13 cellular contexts compared by ENCODE assay signal in the genomic region with DNA sequence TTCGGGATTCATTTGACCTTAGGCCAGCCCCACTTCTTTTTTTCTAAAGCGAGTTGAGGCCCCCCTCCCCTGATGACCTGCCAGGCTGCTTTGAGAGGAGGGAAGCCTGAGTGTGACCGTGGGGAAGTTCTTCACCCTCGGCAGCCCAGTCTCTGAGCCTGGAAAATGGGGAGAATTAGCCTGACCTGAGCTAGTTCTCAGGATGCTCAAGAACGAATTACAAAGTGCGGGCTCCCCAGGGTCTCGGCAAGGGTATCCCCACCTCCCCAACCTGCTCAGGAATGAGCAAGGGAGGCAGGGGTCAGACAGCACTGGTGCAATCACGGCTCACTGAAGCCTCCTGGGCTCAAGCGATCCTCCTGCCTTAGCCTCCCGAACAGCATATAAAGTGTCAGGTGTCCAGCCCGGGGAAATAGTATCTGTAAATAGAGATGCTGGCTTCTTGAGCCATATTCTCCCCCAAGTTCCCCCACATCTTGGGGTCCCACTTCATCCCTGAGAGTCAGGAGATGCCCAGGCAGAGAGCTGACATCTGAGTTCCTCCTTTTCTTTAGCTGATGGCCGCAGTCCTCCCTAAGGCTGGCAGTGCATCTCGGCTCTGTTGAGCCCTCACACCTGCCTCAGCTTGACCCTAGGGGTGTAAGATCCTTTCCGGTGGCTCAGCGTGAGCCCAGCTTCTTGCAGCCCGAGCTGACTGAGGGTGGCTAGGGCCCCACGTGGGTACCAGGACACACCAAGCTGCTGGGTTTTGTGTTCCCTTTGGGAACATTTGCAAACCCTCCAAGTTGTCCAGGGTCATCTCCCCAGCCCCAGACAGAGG. TPM values are rescaled to one million over a fixed set of nuclear protein-coding genes. Genes with fewer than 3 reads are reported as not detected.
"Had no signal": no experiment of that assay in that cellular context is flagged by ENCODE, and none has a peak within 500 bp of the region (broad histone marks: within the 10 kb centered on the region; RNA-seq: fewer than 3 reads in every experiment).

No MANE protein-coding gene starts in this region.

- H3K9me3 ChIP-seq: esophagus squamous epithelium, tibial nerve had no signal

- DNase-seq: activated CD4-positive, alpha-beta T cell treated with anti-CD3 and anti-CD28 coated beads, Interleukin-2, amount 50 U/mL, for 1 hour; amygdala; brain microvascular endothelial cell; dermis blood vessel endothelial cell; esophagus squamous epithelium; stimulated activated CD4-positive, alpha-beta T cell treated with anti-CD3 and anti-CD28 coated beads, Interleukin-2, amount 100 ng/mL, for 24 hours; stimulated activated naive B cell treated with anti-CD40 and anti-IgM and Interleukin-4, amounts not matched to agents 10 μg/mL and 1 μg/mL and 100 μg/mL, for 72 hours; T-helper 2 cell had no signal

- H3K4me3 Mint-ChIP-seq: activated naive CD8-positive, alpha-beta T cell; stimulated activated naive B cell treated with anti-CD40 and anti-IgM and Interleukin-4, amounts not matched to agents 10 μg/mL and 1 μg/mL and 100 μg/mL, for 72 hours had no signal

- H3K4me3 ChIP-seq: tibial nerve had no signal

- ATAC-seq: right cardiac atrium had no signal

- H3K36me3 ChIP-seq: brain microvascular endothelial cell, esophagus squamous epithelium, tibial nerve had no signal

- H3K9me3 Mint-ChIP-seq: activated T-helper 2 cell treated with anti-CD3 and anti-CD28 coated beads, Interferon-gamma antibody, Interleukin-2, Interleukin-4, amounts not matched to agents 10 μg/mL and 5 μg/mL and 100 μg/mL, durations not matched to agents 14 hours and 24 hours and 36 hours had no signal

- H3K36me3 Mint-ChIP-seq: activated naive CD8-positive, alpha-beta T cell; stimulated activated naive B cell treated with anti-CD40 and anti-IgM and Interleukin-4, amounts not matched to agents 10 μg/mL and 1 μg/mL and 100 μg/mL, for 72 hours had no signal

- H3K27ac ChIP-seq: brain microvascular endothelial cell, esophagus squamous epithelium, tibial nerve had no signal

- H3K27ac Mint-ChIP-seq: activated naive CD8-positive, alpha-beta T cell; activated T-helper 2 cell treated with anti-CD3 and anti-CD28 coated beads, Interferon-gamma antibody, Interleukin-2, Interleukin-4, amounts not matched to agents 10 μg/mL and 5 μg/mL and 100 μg/mL, durations not matched to agents 14 hours and 24 hours and 36 hours; stimulated activated naive B cell treated with anti-CD40 and anti-IgM and Interleukin-4, amounts not matched to agents 10 μg/mL and 1 μg/mL and 100 μg/mL, for 72 hours had no signal

RNA-seq across cellular contexts. Expression of a gene that starts 1.6 kb away (rescaled TPM):
- total RNA-seq: myocyte, tibial nerve had no signal
- polyA plus RNA-seq: right cardiac atrium had no signal

RNA-seq across cellular contexts. Expression of a gene that starts 25.0 kb away (rescaled TPM):
- total RNA-seq: dermis blood vessel endothelial cell had no signal
